ENCODE assay signal across 18 cellular contexts in the genomic region with DNA sequence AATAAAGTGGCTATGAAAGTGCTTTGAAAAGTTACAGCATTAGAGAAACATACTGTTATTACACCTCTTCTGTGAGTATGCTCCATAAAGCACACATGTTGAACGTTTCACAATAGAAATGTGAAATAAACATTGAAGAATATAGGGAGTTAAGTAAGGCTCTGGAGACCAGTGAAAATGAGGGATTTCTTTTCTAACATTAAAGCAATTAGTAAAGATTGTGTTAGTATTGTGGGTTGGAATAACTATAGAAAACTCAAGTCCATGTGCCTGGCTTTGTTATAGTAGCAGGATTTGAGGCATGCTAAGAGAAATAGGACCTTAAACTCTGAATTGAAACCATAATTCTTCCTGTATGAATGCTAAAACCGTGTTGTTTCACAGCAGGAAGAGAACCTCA.
A peak's percentile ranks its signal among the peaks of the same experiment; 100 is the strongest.
DNase-seq lines count a peak whose midpoint lies in the region; ATAC-seq, FAIRE-seq and TF ChIP-seq lines count a peak whose summit lies in the region.
"Had no signal": no experiment of that assay in that cellular context is flagged by ENCODE, and none has a peak within 500 bp of the region (broad histone marks: within the 10 kb centered on the region; RNA-seq: fewer than 3 reads in every experiment).

No MANE protein-coding gene starts in this region.

- H3K36me3 ChIP-seq in smooth muscle cell (ENCODE audit: low read depth) = no peaks in the 10 kb centered on the region

- no peak for TF ChIP-seq POLR2A in H54 (IDR thresholded peaks at IDR 0.05; ENCODE audit: low read depth, low read length)

- no peak overlapping the region for H3K4me2 ChIP-seq in smooth muscle cell
- H3K4me2 ChIP-seq: BLaER1 treated with 17β-estradiol and CSF1 and Interleukin-3, amounts not matched to agents 10 nM and 100 nM had no signal

- no peak overlapping the region for H3K4me3 ChIP-seq in smooth muscle cell
- H3K4me3 ChIP-seq: BLaER1 treated with 17β-estradiol and CSF1 and Interleukin-3, amounts not matched to agents 10 nM and 100 nM had no signal

- H3K4me1 ChIP-seq in smooth muscle cell (ENCODE audit: low read depth) = peaks cover 15% of the 10 kb centered on the region

- peak overlapping the region; percentile 23 for H3K27ac ChIP-seq in smooth muscle cell (ENCODE audit: low read depth)
- H3K27ac ChIP-seq: 22Rv1; BLaER1 treated with 17β-estradiol and CSF1 and Interleukin-3, amounts not matched to agents 10 nM and 100 nM had no signal

- H3K27me3 Mint-ChIP-seq in activated CD4-positive, alpha-beta T cell treated with anti-CD3 and anti-CD28 coated beads, Interleukin-2, amount 10 ng/mL, durations not matched to agents 24 days and 14 days = no peaks in the 10 kb centered on the region
- no peaks in the 10 kb centered on the region for H3K27me3 Mint-ChIP-seq in activated CD4-positive, alpha-beta T cell treated with anti-CD3 and anti-CD28 coated beads for 36 hours
- H3K27me3 Mint-ChIP-seq in T-cell = no peaks in the 10 kb centered on the region
- H3K27me3 Mint-ChIP-seq: CD4-positive, CD25-positive, alpha-beta regulatory T cell; IgD-negative memory B cell had no signal

- no peaks in the 10 kb centered on the region for H3K27me3 ChIP-seq in smooth muscle cell (ENCODE audit: low read depth)
- H3K27me3 ChIP-seq: BLaER1 treated with 17β-estradiol and CSF1 and Interleukin-3, amounts not matched to agents 10 nM and 100 nM had no signal

- DNase-seq in activated CD4-positive, alpha-beta T cell treated with anti-CD3 and anti-CD28 coated beads, Interleukin-2, amount 10 ng/mL, durations not matched to agents 24 days and 14 days = peak; percentile 6
- DNase-seq in activated CD4-positive, alpha-beta T cell treated with anti-CD3 and anti-CD28 coated beads for 36 hours = no peak
- no peak for DNase-seq in H54 (ENCODE audit: insufficient read length, low spot score)
- no peak for DNase-seq in T-cell
- no peak for DNase-seq in smooth muscle cell (lab: John Stamatoyannopoulos, UW; ENCODE audit: unreplicated experiment)
- DNase-seq in GM10248 (ENCODE audit: extremely low spot score) = no peak
- no peak for DNase-seq in D721Med (ENCODE audit: insufficient read length, low spot score)
- no peak for DNase-seq in NCI-H510A (lab: John Stamatoyannopoulos, UW)
- DNase-seq: AML-193; Calu3; CD4-positive, CD25-positive, alpha-beta regulatory T cell; DMS79; HCEC 1CT had no signal

- POLR2A ChIA-PET in activated CD4-positive, alpha-beta T cell treated with anti-CD3 and anti-CD28 coated beads for 36 hours (lab: Charles Lee) = no interaction called here
- POLR2A ChIA-PET in T-cell (lab: Charles Lee) (no interaction called here), GM10248 (lab: Yijun Ruan, JAX) (no interaction called here)

- no peak overlapping the region for H2AFZ ChIP-seq in smooth muscle cell (ENCODE audit: low read depth)

- no peak for TF ChIP-seq CTCF in smooth muscle cell (IDR thresholded peaks at IDR 0.05; ENCODE audit: borderline replicate concordance, insufficient read depth, poor library complexity, severe bottlenecking)
- no peak for TF ChIP-seq CTCF in GM10248 (IDR thresholded peaks at IDR 0.05; ENCODE audit: control extremely low read depth, extremely low read depth, low read depth, missing control alignments)
- no peak for TF ChIP-seq CTCF in D721Med (IDR thresholded peaks at IDR 0.05; ENCODE audit: insufficient read depth, missing control alignments)

- intact Hi-C loops in activated CD4-positive, alpha-beta T cell treated with anti-CD3 and anti-CD28 coated beads, Interleukin-2, amount 10 ng/mL, durations not matched to agents 24 days and 14 days (cut with micrococcal nuclease) = no loop called here
- intact Hi-C loops in activated CD4-positive, alpha-beta T cell treated with anti-CD3 and anti-CD28 coated beads for 36 hours (cut with DNase I, micrococcal nuclease) = no loop called here

- H3K9me3 Mint-ChIP-seq in activated CD4-positive, alpha-beta T cell treated with anti-CD3 and anti-CD28 coated beads, Interleukin-2, amount 10 ng/mL, durations not matched to agents 24 days and 14 days = no peaks in the 10 kb centered on the region
- no peaks in the 10 kb centered on the region for H3K9me3 Mint-ChIP-seq in activated CD4-positive, alpha-beta T cell treated with anti-CD3 and anti-CD28 coated beads for 36 hours (ENCODE audit: low read depth)
- no peaks in the 10 kb centered on the region for H3K9me3 Mint-ChIP-seq in T-cell
- H3K9me3 Mint-ChIP-seq: CD4-positive, CD25-positive, alpha-beta regulatory T cell; IgD-negative memory B cell had no signal

- 93% methylated on average over 2 of the region's 2 CpGs for WGBS in smooth muscle cell (ENCODE audit: low lambda C conversion rate)

- H3K9me3 ChIP-seq in smooth muscle cell (replicated peaks; ENCODE audit: low read depth) = no peaks in the 10 kb centered on the region
- H3K9me3 ChIP-seq: BLaER1 treated with 17β-estradiol and CSF1 and Interleukin-3, amounts not matched to agents 10 nM and 100 nM had no signal

- H3K27ac Mint-ChIP-seq in activated CD4-positive, alpha-beta T cell treated with anti-CD3 and anti-CD28 coated beads, Interleukin-2, amount 10 ng/mL, durations not matched to agents 24 days and 14 days = no peak overlapping the region
- no peak overlapping the region for H3K27ac Mint-ChIP-seq in activated CD4-positive, alpha-beta T cell treated with anti-CD3 and anti-CD28 coated beads for 36 hours
- H3K27ac Mint-ChIP-seq in T-cell = peak overlapping the region; percentile 3 to 70

- H3F3A ChIP-seq in smooth muscle cell (ENCODE audit: low read depth) = peaks cover 35% of the 10 kb centered on the region

- ATAC-seq in activated CD4-positive, alpha-beta T cell treated with anti-CD3 and anti-CD28 coated beads for 36 hours = no peak
- ATAC-seq in T-cell (replicated peaks in 1 of 4) = no peak

- H3K4me1 Mint-ChIP-seq in activated CD4-positive, alpha-beta T cell treated with anti-CD3 and anti-CD28 coated beads, Interleukin-2, amount 10 ng/mL, durations not matched to agents 24 days and 14 days = peaks cover 10% of the 10 kb centered on the region
- H3K4me1 Mint-ChIP-seq in activated CD4-positive, alpha-beta T cell treated with anti-CD3 and anti-CD28 coated beads for 36 hours = peaks cover 14% of the 10 kb centered on the region
- H3K4me1 Mint-ChIP-seq in T-cell = peaks cover 11 to 24% (median 16%) of the 10 kb centered on the region in 3 donors

- H3K4me3 Mint-ChIP-seq in activated CD4-positive, alpha-beta T cell treated with anti-CD3 and anti-CD28 coated beads, Interleukin-2, amount 10 ng/mL, durations not matched to agents 24 days and 14 days = no peak overlapping the region
- no peak overlapping the region for H3K4me3 Mint-ChIP-seq in activated CD4-positive, alpha-beta T cell treated with anti-CD3 and anti-CD28 coated beads for 36 hours
- H3K4me3 Mint-ChIP-seq in T-cell = no peak overlapping the region
- H3K4me3 Mint-ChIP-seq: CD4-positive, CD25-positive, alpha-beta regulatory T cell; IgD-negative memory B cell had no signal

- H3K36me3 Mint-ChIP-seq in activated CD4-positive, alpha-beta T cell treated with anti-CD3 and anti-CD28 coated beads, Interleukin-2, amount 10 ng/mL, durations not matched to agents 24 days and 14 days (ENCODE audit: low read depth) = peaks cover 6% of the 10 kb centered on the region
- peaks cover 5% of the 10 kb centered on the region for H3K36me3 Mint-ChIP-seq in activated CD4-positive, alpha-beta T cell treated with anti-CD3 and anti-CD28 coated beads for 36 hours (ENCODE audit: low read depth)
- no peaks in the 10 kb centered on the region for H3K36me3 Mint-ChIP-seq in T-cell
- H3K36me3 Mint-ChIP-seq: CD4-positive, CD25-positive, alpha-beta regulatory T cell had no signal

- CTCF ChIA-PET in activated CD4-positive, alpha-beta T cell treated with anti-CD3 and anti-CD28 coated beads for 36 hours (lab: Charles Lee) = no interaction called here
- CTCF ChIA-PET in T-cell (lab: Charles Lee) (no interaction called here), GM10248 (lab: Yijun Ruan, JAX) (no interaction called here)

- peak; percentile 67 for FAIRE-seq in H54 (lab: Jason Lieb, UNC)
- FAIRE-seq in D721Med (lab: Jason Lieb, UNC) = no peak
- FAIRE-seq: GM12892, H1 had no signal

- H4K20me1 ChIP-seq in smooth muscle cell (ENCODE audit: low read depth) = peaks cover 23% of the 10 kb centered on the region
- H4K20me1 ChIP-seq: BLaER1 treated with 17β-estradiol and CSF1 and Interleukin-3, amounts not matched to agents 10 nM and 100 nM had no signal

- H3K9ac ChIP-seq in smooth muscle cell (ENCODE audit: low read depth) = no peak overlapping the region
- H3K9ac ChIP-seq: BLaER1 treated with 17β-estradiol and CSF1 and Interleukin-3, amounts not matched to agents 10 nM and 100 nM had no signal

- H3K79me2 ChIP-seq in smooth muscle cell (ENCODE audit: low read depth) = no peaks in the 10 kb centered on the region

Comparison
In these comparisons a context has a peak if more than half of its experiments do, and no peak if none do; other contexts are left out.
1. H3K27ac Mint-ChIP-seq: peak in T-cell (2 of 2); none in activated CD4-positive, alpha-beta T cell treated with anti-CD3 and anti-CD28 coated beads, Interleukin-2, amount 10 ng/mL, durations not matched to agents 24 days and 14 days (single experiment) and activated CD4-positive, alpha-beta T cell treated with anti-CD3 and anti-CD28 coated beads for 36 hours (single experiment).